In the genomic region with DNA sequence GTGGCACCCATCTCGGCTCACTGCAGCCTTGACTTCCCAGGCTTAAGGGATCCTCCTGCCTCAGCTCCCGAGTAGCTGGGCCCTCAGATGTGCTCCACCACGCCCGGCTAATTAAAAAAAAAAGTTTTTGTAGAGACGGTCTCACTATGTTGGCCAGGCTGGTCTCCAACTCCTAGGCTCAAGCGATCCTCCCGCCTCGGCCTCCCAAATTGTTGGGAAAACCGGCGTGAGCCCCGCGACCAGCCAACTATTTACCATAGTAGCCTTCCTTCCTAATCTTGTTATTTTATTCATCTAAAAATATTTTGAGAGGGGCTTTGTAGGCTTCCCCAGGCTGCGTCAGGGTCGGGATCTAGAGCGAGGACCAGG, we compare ENCODE assay signal across 8 cellular contexts. TPM values are rescaled to one million over a fixed set of nuclear protein-coding genes. Genes with fewer than 3 reads are reported as not detected.
DNase-seq lines count a peak whose midpoint lies in the region; ATAC-seq, FAIRE-seq and TF ChIP-seq lines count a peak whose summit lies in the region.

No MANE protein-coding gene starts in this region.

- intact Hi-C loops in head of caudate nucleus (cut with DNase I), result no loop called here
- intact Hi-C loops in posterior cingulate gyrus (cut with DNase I), result loop anchor here (2.0 kb wide), 1 partner anchor 19 kb away; no protein-coding TSS in a partner anchor

- TF ChIP-seq RAD21 in A549 (conservative IDR thresholded peaks at IDR 0.05 in 1 of 2, IDR thresholded peaks at IDR 0.05 in 1 of 2), result no peak

- H3K9ac ChIP-seq in HUES64 (ENCODE audit: low read depth, low read length) (peak overlapping the region; percentile 96), mucosa of rectum (ENCODE audit: low read depth in 1 of 2, low read length in 2 of 2) (peak overlapping the region; percentile 88 to 98)

- DNase-seq in A549 (ENCODE audit: low read depth in 1 of 2, low spot score in 1 of 2) (no peak), bronchial epithelial cell (ENCODE audit: low read depth) (no peak), head of caudate nucleus (no peak), posterior cingulate gyrus (no peak)

- H3K4me3 ChIP-seq in A549 (peak overlapping the region; percentile 93), HUES64 (ENCODE audit: low read length) (peak overlapping the region; percentile 86), bronchial epithelial cell (ENCODE audit: low read depth, low read length) (peak overlapping the region; percentile 88), mucosa of rectum (ENCODE audit: low read length in 2 of 2) (peak overlapping the region; percentile 79 to 87)

- TF ChIP-seq CTCF in A549 (IDR thresholded peaks at IDR 0.05), result no peak
- no peak for TF ChIP-seq CTCF in bronchial epithelial cell (IDR thresholded peaks at IDR 0.05; ENCODE audit: insufficient read depth, low read length, severe bottlenecking)

- H3K4me1 ChIP-seq in A549 (peaks cover 16% of the 10 kb centered on the region), HUES64 (ENCODE audit: insufficient read depth, low read length) (peaks cover 7% of the 10 kb centered on the region), mucosa of rectum (ENCODE audit: control insufficient read depth in 2 of 2, insufficient read depth in 2 of 2, low read length in 2 of 2) (peaks cover 9 to 12% of the 10 kb centered on the region in 2 donors)

- ATAC-seq in A549 (no peak), HG02884 (IDR thresholded peaks at IDR 0.05; ENCODE audit: unreplicated experiment) (no peak), HG03135 (IDR thresholded peaks at IDR 0.05; ENCODE audit: unreplicated experiment) (no peak)

- H3K27me3 ChIP-seq in HUES64 (ENCODE audit: insufficient read depth, low read length), result no peaks in the 10 kb centered on the region
- no peaks in the 10 kb centered on the region for H3K27me3 ChIP-seq in bronchial epithelial cell (ENCODE audit: control insufficient read depth, insufficient read depth, low read length)
- no peaks in the 10 kb centered on the region for H3K27me3 ChIP-seq in mucosa of rectum (ENCODE audit: control insufficient read depth in 2 of 2, insufficient read depth in 2 of 2, low read length in 2 of 2)

- H3K36me3 ChIP-seq in HUES64 (ENCODE audit: insufficient read depth, low read length), result no peaks in the 10 kb centered on the region
- H3K36me3 ChIP-seq in bronchial epithelial cell (ENCODE audit: control insufficient read depth, insufficient read depth, low read length), result no peaks in the 10 kb centered on the region
- no peaks in the 10 kb centered on the region for H3K36me3 ChIP-seq in mucosa of rectum (ENCODE audit: control insufficient read depth in 2 of 2, insufficient read depth in 2 of 2, low read length in 2 of 2)

- POLR2A ChIA-PET in A549 (lab: Yijun Ruan, JAX), result interaction anchor here (1.5 to 1.8 kb wide), 2 partner anchors 21 to 24 kb away, joined by 5 to 11 read pairs; no protein-coding TSS in a partner anchor

- H3K9me3 ChIP-seq in A549, result no peaks in the 10 kb centered on the region
- H3K9me3 ChIP-seq in HUES64 (ENCODE audit: insufficient read depth, low read depth, low read length), result no peaks in the 10 kb centered on the region
- no peaks in the 10 kb centered on the region for H3K9me3 ChIP-seq in mucosa of rectum (ENCODE audit: control insufficient read depth in 2 of 2, low read length in 2 of 2)

- TF ChIP-seq POLR2A in A549 (IDR thresholded peaks at IDR 0.05; ENCODE audit: low read length), result no peak; the same call in 1 of the 2 replicates

- no peak for TF ChIP-seq EP300 in A549 (IDR thresholded peaks at IDR 0.05)

- peak overlapping the region; percentile 100 for H3K4me2 ChIP-seq in A549

- 79% methylated on average over 15 of the region's 15 CpGs for WGBS in A549 (ENCODE audit: missing lambda C conversion rate)
- 78% methylated on average over 15 of the region's 15 CpGs for WGBS in HUES64

- CTCF ChIA-PET in A549 (lab: Yijun Ruan, JAX), result interaction anchor here (1.3 to 3.9 kb wide), 2 partner anchors 21 to 105 kb away, joined by 3 to 21 read pairs; no protein-coding TSS in a partner anchor

- FAIRE-seq in A549 (lab: Jason Lieb, UNC), result no peak
- FAIRE-seq in bronchial epithelial cell (lab: Jason Lieb, UNC), result no peak

- H3K27ac ChIP-seq in A549 (peak overlapping the region; percentile 96 to 98), HUES64 (ENCODE audit: low read depth, low read length) (peak overlapping the region; percentile 92), mucosa of rectum (ENCODE audit: low read depth in 2 of 2, low read length in 2 of 2) (peak overlapping the region; percentile 98 to 99)

TF ChIP-seq in A549, 52 proteins besides CTCF, POLR2A, EP300 and RAD21:
- no peak for TF ChIP-seq HOXB13 (CRISPR knock-in tag; IDR thresholded peaks at IDR 0.05; ENCODE audit: low read depth)
- no peak for TF ChIP-seq MAZ (IDR thresholded peaks at IDR 0.05; ENCODE audit: borderline replicate concordance, low read depth, low read length)
- TF ChIP-seq, protein P1, sequence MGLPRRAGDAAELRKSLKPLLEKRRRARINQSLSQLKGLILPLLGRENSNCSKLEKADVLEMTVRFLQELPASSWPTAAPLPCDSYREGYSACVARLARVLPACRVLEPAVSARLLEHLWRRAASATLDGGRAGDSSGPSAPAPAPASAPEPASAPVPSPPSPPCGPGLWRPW (IDR thresholded peaks at IDR 0.05), result no peak
- no peak for TF ChIP-seq MAFK (IDR thresholded peaks at IDR 0.05; ENCODE audit: partially characterized antibody)
- TF ChIP-seq ZNF302 (CRISPR knock-in tag; IDR thresholded peaks at IDR 0.05), result no peak
- TF ChIP-seq HOXA7 (CRISPR knock-in tag; IDR thresholded peaks at IDR 0.05), result no peak
- TF ChIP-seq, protein P2, sequence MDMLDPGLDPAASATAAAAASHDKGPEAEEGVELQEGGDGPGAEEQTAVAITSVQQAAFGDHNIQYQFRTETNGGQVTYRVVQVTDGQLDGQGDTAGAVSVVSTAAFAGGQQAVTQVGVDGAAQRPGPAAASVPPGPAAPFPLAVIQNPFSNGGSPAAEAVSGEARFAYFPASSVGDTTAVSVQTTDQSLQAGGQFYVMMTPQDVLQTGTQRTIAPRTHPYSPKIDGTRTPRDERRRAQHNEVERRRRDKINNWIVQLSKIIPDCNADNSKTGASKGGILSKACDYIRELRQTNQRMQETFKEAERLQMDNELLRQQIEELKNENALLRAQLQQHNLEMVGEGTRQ (IDR thresholded peaks at IDR 0.05), result no peak
- TF ChIP-seq TP53 (CRISPR knock-in tag; IDR thresholded peaks at IDR 0.05), result no peak
- no peak for TF ChIP-seq CEBPB (IDR thresholded peaks at IDR 0.05)
- TF ChIP-seq HDAC2 (IDR thresholded peaks at IDR 0.05), result no peak
- no peak for TF ChIP-seq JUN (IDR thresholded peaks at IDR 0.05)
- no peak for TF ChIP-seq PHF8 (IDR thresholded peaks at IDR 0.05; ENCODE audit: borderline replicate concordance, low read depth)
- no peak for TF ChIP-seq ZSCAN20 (CRISPR knock-in tag; IDR thresholded peaks at IDR 0.05)
- TF ChIP-seq, protein P3, sequence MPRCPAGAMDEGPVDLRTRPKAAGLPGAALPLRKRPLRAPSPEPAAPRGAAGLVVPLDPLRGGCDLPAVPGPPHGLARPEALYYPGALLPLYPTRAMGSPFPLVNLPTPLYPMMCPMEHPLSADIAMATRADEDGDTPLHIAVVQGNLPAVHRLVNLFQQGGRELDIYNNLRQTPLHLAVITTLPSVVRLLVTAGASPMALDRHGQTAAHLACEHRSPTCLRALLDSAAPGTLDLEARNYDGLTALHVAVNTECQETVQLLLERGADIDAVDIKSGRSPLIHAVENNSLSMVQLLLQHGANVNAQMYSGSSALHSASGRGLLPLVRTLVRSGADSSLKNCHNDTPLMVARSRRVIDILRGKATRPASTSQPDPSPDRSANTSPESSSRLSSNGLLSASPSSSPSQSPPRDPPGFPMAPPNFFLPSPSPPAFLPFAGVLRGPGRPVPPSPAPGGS (IDR thresholded peaks at IDR 0.05), result no peak
- no peak for TF ChIP-seq CHD4 (IDR thresholded peaks at IDR 0.05; ENCODE audit: borderline replicate concordance)

RNA-seq across cellular contexts. Expression of a gene that starts 25.4 kb away (rescaled TPM):
- polyA plus RNA-seq in A549 (2011; rRNA removed), result 61.6 and 65.8 TPM in 2 replicates
- 23.0 and 24.3 TPM in 2 replicates for polyA plus RNA-seq in A549 (2012; cell fraction: cytosol; rRNA removed)
- polyA plus RNA-seq in A549 (2012; cell fraction: nucleus; rRNA removed), result 22.9 and 23.5 TPM in 2 replicates
- 58.1 to 59.6 TPM (median 58.4 TPM) in 3 replicates for polyA plus RNA-seq in A549 (2017; fragmentation: RNase III; extraction: RNeasy Plus Mini Kit Qiagen cat#74134 plus additional on column Dnase treatment)
- 27.6 and 36.8 TPM in 2 replicates for polyA minus RNA-seq in A549 (2011; rRNA and poly(A)+ RNA removed)
- 81.7 TPM for polyA plus RNA-seq in HUES64 (2013, experiment 1 of 2)
- 72.6 TPM for polyA plus RNA-seq in HUES64 (2013, experiment 2 of 2)
- total RNA-seq in bronchial epithelial cell, result 44.8 and 50.5 TPM in 2 replicates

RNA-seq across cellular contexts. Expression of a gene that starts 54.1 kb away (rescaled TPM):
- 0.38 and 0.93 TPM in 2 replicates for polyA plus RNA-seq in A549 (2011; rRNA removed)
- 1.2 and 1.9 TPM in 2 replicates for polyA plus RNA-seq in A549 (2012; cell fraction: cytosol; rRNA removed)
- polyA plus RNA-seq in A549 (2012; cell fraction: nucleus; rRNA removed), result 2.1 and 4.4 TPM in 2 replicates
- polyA plus RNA-seq in A549 (2017; fragmentation: RNase III; extraction: RNeasy Plus Mini Kit Qiagen cat#74134 plus additional on column Dnase treatment), result 1.1 to 2.3 TPM (median 1.6 TPM) in 3 replicates
- 0.39 and 0.91 TPM in 2 replicates for polyA minus RNA-seq in A549 (2011; rRNA and poly(A)+ RNA removed)
- not detected for polyA plus RNA-seq in HUES64 (2013, experiment 1 of 2)
- polyA plus RNA-seq in HUES64 (2013, experiment 2 of 2), result 0.70 TPM
- total RNA-seq in bronchial epithelial cell, result 0.53 and 9.7 TPM in 2 replicates
